Comparison of ENCODE assay signal across 9 cellular contexts in the genomic region with DNA sequence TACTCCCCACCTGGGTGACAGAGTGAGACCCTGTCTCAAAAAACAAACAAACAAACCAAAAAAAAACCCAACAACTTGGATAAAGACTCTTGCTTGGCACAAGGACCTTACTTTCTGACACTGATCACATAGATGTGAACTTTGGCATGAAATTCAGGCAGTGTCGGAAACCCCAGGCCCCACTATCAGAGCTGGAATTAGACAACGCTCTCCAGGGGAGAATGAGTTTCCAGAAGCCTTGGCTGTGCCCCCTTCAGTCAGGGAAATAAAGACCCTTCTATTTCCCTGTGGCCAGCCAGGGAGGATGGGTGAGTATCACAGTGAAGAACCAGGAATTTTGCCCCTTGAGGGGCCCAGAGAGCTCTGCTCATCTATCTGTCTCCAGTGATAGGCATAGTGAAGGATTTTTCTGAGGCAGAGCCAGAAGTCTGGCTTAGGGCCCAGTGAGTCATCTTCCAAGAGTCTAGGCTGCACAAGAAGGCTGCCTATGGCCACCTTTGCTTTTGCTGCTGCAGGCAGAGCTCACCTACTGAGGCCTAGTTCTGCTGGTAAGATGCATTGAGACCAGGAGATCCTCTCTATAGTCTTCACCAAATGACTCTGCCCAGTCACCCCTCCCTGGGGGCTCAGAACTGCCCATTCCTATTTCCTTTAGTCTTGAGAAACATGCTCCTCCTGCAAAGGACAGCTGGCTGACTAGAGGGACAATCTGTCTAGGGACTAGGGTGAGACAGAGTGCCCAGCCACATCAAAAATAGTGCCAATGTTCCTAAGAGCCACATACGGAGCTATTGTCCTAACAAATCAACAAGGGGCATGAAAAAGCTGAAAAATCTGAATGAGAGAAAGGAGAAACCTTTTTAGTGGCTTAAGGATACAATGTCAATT. TPM values are rescaled to one million over a fixed set of nuclear protein-coding genes. Genes with fewer than 3 reads are reported as not detected.
DNase-seq lines count a peak whose midpoint lies in the region; ATAC-seq and TF ChIP-seq lines count a peak whose summit lies in the region.
"Had no signal": no experiment of that assay in that cellular context is flagged by ENCODE, and none has a peak within 500 bp of the region (broad histone marks: within the 10 kb centered on the region; RNA-seq: fewer than 3 reads in every experiment).

No MANE protein-coding gene starts in this region.

- no TSS peak for BruUV-seq in A673 (replicated peaks; lab: Mats Ljungman, UMichigan)

- H3K36me3 Mint-ChIP-seq in mesothelial cell of epicardium, result no peaks in the 10 kb centered on the region
- H3K36me3 Mint-ChIP-seq in activated CD8-positive, alpha-beta memory T cell treated with anti-CD3 and anti-CD28 coated beads, Interleukin-2, amount 10 ng/mL, durations not matched to agents 7 days and 5 days, result no peaks in the 10 kb centered on the region
- no peaks in the 10 kb centered on the region for H3K36me3 Mint-ChIP-seq in naive thymus-derived CD8-positive, alpha-beta T cell
- H3K36me3 Mint-ChIP-seq: brain had no signal

- H3K9me3 ChIP-seq in A673 (ENCODE audit: low read depth, low read length, poor library complexity, severe bottlenecking), result no peaks in the 10 kb centered on the region

- DNase-seq in A673 (ENCODE audit: low spot score), result peak; percentile 50
- DNase-seq in M059J (ENCODE audit: low read depth), result peak; percentile 85
- peak; percentile 76 for DNase-seq in dermis blood vessel endothelial cell
- peak in 1 of 2 experiments; percentile 62 for DNase-seq in mesothelial cell of epicardium (ENCODE audit: low spot score in 2 of 2, unreplicated experiment in 2 of 2)
- DNase-seq in activated CD8-positive, alpha-beta memory T cell treated with anti-CD3 and anti-CD28 coated beads, Interleukin-2, amount 10 ng/mL, durations not matched to agents 7 days and 5 days, result no peak
- DNase-seq in NCI-H1694 (lab: John Stamatoyannopoulos, UW), result no peak
- DNase-seq in naive thymus-derived CD8-positive, alpha-beta T cell, result no peak
- no peak for DNase-seq in activated CD4-positive, alpha-beta T cell treated with anti-CD3 and anti-CD28 coated beads, Interleukin-2, amount 50 U/mL, for 4 hours

- H3K27me3 ChIP-seq in A673 (replicated peaks; ENCODE audit: insufficient read depth, low read depth, low read length, poor library complexity), result no peaks in the 10 kb centered on the region

- CTCF ChIA-PET in A673 (lab: Charles Lee), result no interaction called here
- CTCF ChIA-PET in activated CD8-positive, alpha-beta memory T cell treated with anti-CD3 and anti-CD28 coated beads, Interleukin-2, amount 10 ng/mL, durations not matched to agents 7 days and 5 days (lab: Charles Lee), result interaction anchor here (0.6 to 1.2 kb wide), 3 partner anchors 14 to 282 kb away, joined by 3 read pairs; a partner anchor contains a TSS

- H3K27ac ChIP-seq in A673 (ENCODE audit: low read depth, low read length, poor library complexity, severe bottlenecking), result no peak overlapping the region

- intact Hi-C loops in A673 (cut with micrococcal nuclease; ENCODE audit: unreplicated experiment), result no loop called here

- POLR2A ChIA-PET in A673 (lab: Charles Lee; ENCODE audit: low non-redundant PET), result no interaction called here
- POLR2A ChIA-PET in naive thymus-derived CD8-positive, alpha-beta T cell (lab: Charles Lee), result no interaction called here

- H3K4me1 Mint-ChIP-seq in mesothelial cell of epicardium, result peaks cover 44% of the 10 kb centered on the region
- H3K4me1 Mint-ChIP-seq in activated CD8-positive, alpha-beta memory T cell treated with anti-CD3 and anti-CD28 coated beads, Interleukin-2, amount 10 ng/mL, durations not matched to agents 7 days and 5 days, result peaks cover 5% of the 10 kb centered on the region
- peaks cover 0 to 13% (median 2%) of the 10 kb centered on the region in 4 donors for H3K4me1 Mint-ChIP-seq in naive thymus-derived CD8-positive, alpha-beta T cell

- no peaks in the 10 kb centered on the region for H3K36me3 ChIP-seq in A673 (ENCODE audit: insufficient read depth, low read length, poor library complexity, severe bottlenecking)

- H3K4me3 ChIP-seq in A673 (ENCODE audit: low read depth, low read length, poor library complexity, severe bottlenecking), result no peak overlapping the region

- no peak overlapping the region for H3K4me3 Mint-ChIP-seq in mesothelial cell of epicardium
- H3K4me3 Mint-ChIP-seq in activated CD8-positive, alpha-beta memory T cell treated with anti-CD3 and anti-CD28 coated beads, Interleukin-2, amount 10 ng/mL, durations not matched to agents 7 days and 5 days, result no peak overlapping the region
- H3K4me3 Mint-ChIP-seq in naive thymus-derived CD8-positive, alpha-beta T cell, result no peak overlapping the region
- H3K4me3 Mint-ChIP-seq: brain had no signal

- no peak for ATAC-seq in activated CD8-positive, alpha-beta memory T cell treated with anti-CD3 and anti-CD28 coated beads, Interleukin-2, amount 10 ng/mL, durations not matched to agents 7 days and 5 days
- ATAC-seq in naive thymus-derived CD8-positive, alpha-beta T cell, result no peak

- H3K4me1 ChIP-seq in A673 (ENCODE audit: insufficient read depth, low read length, poor library complexity, severe bottlenecking), result no peaks in the 10 kb centered on the region

- TF ChIP-seq CTCF in A673 (conservative IDR thresholded peaks at IDR 0.05; ENCODE audit: low read depth, low read length) (no peak), mesothelial cell of epicardium (IDR thresholded peaks at IDR 0.05; ENCODE audit: unreplicated experiment) (no peak)

- no peaks in the 10 kb centered on the region for H3K9me3 Mint-ChIP-seq in mesothelial cell of epicardium
- H3K9me3 Mint-ChIP-seq in activated CD8-positive, alpha-beta memory T cell treated with anti-CD3 and anti-CD28 coated beads, Interleukin-2, amount 10 ng/mL, durations not matched to agents 7 days and 5 days (ENCODE audit: low read depth), result no peaks in the 10 kb centered on the region
- H3K9me3 Mint-ChIP-seq in naive thymus-derived CD8-positive, alpha-beta T cell, result no peaks in the 10 kb centered on the region

- no peaks in the 10 kb centered on the region for H3K27me3 Mint-ChIP-seq in mesothelial cell of epicardium (ENCODE audit: low read depth)
- H3K27me3 Mint-ChIP-seq in activated CD8-positive, alpha-beta memory T cell treated with anti-CD3 and anti-CD28 coated beads, Interleukin-2, amount 10 ng/mL, durations not matched to agents 7 days and 5 days, result peaks cover 3% of the 10 kb centered on the region
- no peaks in the 10 kb centered on the region for H3K27me3 Mint-ChIP-seq in naive thymus-derived CD8-positive, alpha-beta T cell

- H3K27ac Mint-ChIP-seq in mesothelial cell of epicardium, result peak overlapping the region; percentile 91
- H3K27ac Mint-ChIP-seq in activated CD8-positive, alpha-beta memory T cell treated with anti-CD3 and anti-CD28 coated beads, Interleukin-2, amount 10 ng/mL, durations not matched to agents 7 days and 5 days, result no peak overlapping the region
- H3K27ac Mint-ChIP-seq in naive thymus-derived CD8-positive, alpha-beta T cell, result no peak overlapping the region
- H3K27ac Mint-ChIP-seq: brain had no signal

RNA-seq across cellular contexts. Expression of a gene that starts 40.2 kb away (rescaled TPM):
- total RNA-seq in A673 (2021) (59.2 and 60.5 TPM in 2 replicates), dermis blood vessel endothelial cell (27.1 and 28.8 TPM in 2 replicates), mesothelial cell of epicardium (22.2 to 24.9 TPM (median 22.6 TPM) in 3 replicates)
- 29.9 and 37.1 TPM in 2 replicates for total RNA-seq in M059J (2014; rRNA removed; shearing (Covaris generic))
- 10 to 100 TPM; 28.0 to 33.8 TPM for total RNA-seq in activated CD8-positive, alpha-beta memory T cell treated with anti-CD3 and anti-CD28 coated beads, Interleukin-2, amount 10 ng/mL, durations not matched to agents 7 days and 5 days
- 10 to 100 TPM; 18.3 to 19.8 TPM for total RNA-seq in naive thymus-derived CD8-positive, alpha-beta T cell
- 10 to 100 TPM; 28.0 to 34.2 (median 33.6) TPM for polyA plus RNA-seq in naive thymus-derived CD8-positive, alpha-beta T cell

Comparison
In these comparisons a context has a peak if more than half of its experiments do, and no peak if none do; other contexts are left out.
1. DNase-seq: peak in A673 (single experiment), M059J (single experiment) and dermis blood vessel endothelial cell (single experiment); none in activated CD8-positive, alpha-beta memory T cell treated with anti-CD3 and anti-CD28 coated beads, Interleukin-2, amount 10 ng/mL, durations not matched to agents 7 days and 5 days (single experiment), NCI-H1694 (single experiment), naive thymus-derived CD8-positive, alpha-beta T cell (0 of 10) and activated CD4-positive, alpha-beta T cell treated with anti-CD3 and anti-CD28 coated beads, Interleukin-2, amount 50 U/mL, for 4 hours (0 of 2).